18 cellular contexts compared by ENCODE assay signal in the genomic region with DNA sequence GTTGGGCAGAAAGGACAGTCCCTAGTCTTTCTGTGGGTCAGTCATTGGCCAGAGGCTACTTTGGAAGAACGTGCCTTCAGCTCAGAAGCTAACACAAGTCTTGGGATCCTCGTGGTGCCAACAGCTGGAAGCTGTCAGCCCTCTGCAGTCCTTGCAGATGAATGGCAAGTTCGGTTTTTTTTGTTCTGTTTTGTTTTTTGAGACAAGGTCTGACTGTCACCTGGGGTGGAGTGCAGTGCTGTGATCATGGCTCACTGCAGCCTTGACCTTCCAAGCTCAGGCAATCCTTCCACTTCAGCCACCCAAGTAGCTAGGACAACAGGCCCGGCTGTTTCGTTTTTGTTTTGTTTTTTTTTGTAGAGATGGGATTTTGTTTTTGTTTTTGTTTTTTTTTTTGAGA.
DNase-seq lines count a peak whose midpoint lies in the region; TF ChIP-seq lines count a peak whose summit lies in the region.
"Had no signal": no experiment of that assay in that cellular context is flagged by ENCODE, and none has a peak within 500 bp of the region (broad histone marks: within the 10 kb centered on the region; RNA-seq: fewer than 3 reads in every experiment).

No MANE protein-coding gene starts in this region.

- no peak overlapping the region for H4K5ac ChIP-seq in H9 (ENCODE audit: insufficient read length, low read depth, low read length)

- no peak overlapping the region for H3K56ac ChIP-seq in H9 (ENCODE audit: insufficient read length, low read depth, low read length)

- H3K27ac ChIP-seq in H9 (ENCODE audit: insufficient read length, low read depth, low read length), result no peak overlapping the region
- H3K27ac ChIP-seq in adrenal gland, result no peak overlapping the region
- H3K27ac ChIP-seq in trophoblast cell (ENCODE audit: low read depth, low read length), result no peak overlapping the region
- H3K27ac ChIP-seq: BLaER1 had no signal

- no peak overlapping the region for H3K14ac ChIP-seq in H9 (ENCODE audit: insufficient read depth, low read length)
- no peak overlapping the region for H3K14ac ChIP-seq in trophoblast cell (ENCODE audit: low read length)

- no peak overlapping the region for H3K9ac ChIP-seq in H9 (ENCODE audit: extremely low read depth, insufficient read length, low read length)
- no peak overlapping the region for H3K9ac ChIP-seq in trophoblast cell (ENCODE audit: low read length)
- H3K9ac ChIP-seq: BLaER1 had no signal

- H2AK5ac ChIP-seq in H9 (ENCODE audit: insufficient read length, low read length), result no peak overlapping the region
- H2AK5ac ChIP-seq in trophoblast cell (ENCODE audit: low read length), result no peak overlapping the region

- H3K4me3 ChIP-seq in adrenal gland, result no peak overlapping the region
- no peak overlapping the region for H3K4me3 ChIP-seq in trophoblast cell (ENCODE audit: low read depth, low read length)
- H3K4me3 ChIP-seq: BLaER1, GM23338 had no signal

- H4K20me1 ChIP-seq in H9 (ENCODE audit: control insufficient read depth, insufficient read depth, insufficient read length), result no peaks in the 10 kb centered on the region

- no peaks in the 10 kb centered on the region; the same call in 1 of the 2 replicates for H3K27me3 Mint-ChIP-seq in H9 (ENCODE audit: low read depth)
- H3K27me3 Mint-ChIP-seq in dendritic cell treated with granulocyte-macrophage colony-stimulating factor and Interleukin-4, amounts not matched to agents 40 ng/mL and 50 ng/mL, for 4 days, result peaks cover 2% of the 10 kb centered on the region
- H3K27me3 Mint-ChIP-seq: CD4-positive, alpha-beta memory T cell had no signal

- H3K9me3 Mint-ChIP-seq in H9, result no peaks in the 10 kb centered on the region
- no peaks in the 10 kb centered on the region for H3K9me3 Mint-ChIP-seq in dendritic cell treated with granulocyte-macrophage colony-stimulating factor and Interleukin-4, amounts not matched to agents 40 ng/mL and 50 ng/mL, for 4 days
- H3K9me3 Mint-ChIP-seq: CD4-positive, alpha-beta memory T cell; GM23338; HFFc6 had no signal

- no peak overlapping the region for H3K18ac ChIP-seq in H9 (ENCODE audit: insufficient read length, low read depth, low read length)
- no peak overlapping the region for H3K18ac ChIP-seq in trophoblast cell (ENCODE audit: low read length)

- no peak overlapping the region for H2BK120ac ChIP-seq in H9 (ENCODE audit: low read depth, low read length, poor library complexity, severe bottlenecking)
- no peak overlapping the region for H2BK120ac ChIP-seq in trophoblast cell (ENCODE audit: insufficient read depth, low read length, poor library complexity)

- H2BK12ac ChIP-seq in H9 (ENCODE audit: insufficient read length, low read depth, low read length), result no peak overlapping the region
- H2BK12ac ChIP-seq in trophoblast cell (ENCODE audit: low read length), result no peak overlapping the region

- intact Hi-C loops in adrenal gland (cut with DNase I), result no loop called here
- intact Hi-C loops in dendritic cell treated with granulocyte-macrophage colony-stimulating factor and Interleukin-4, amounts not matched to agents 40 ng/mL and 50 ng/mL, for 4 days (cut with micrococcal nuclease), result loop anchor here (5.0 kb wide), 1 partner anchor 36 kb away; no protein-coding TSS in a partner anchor

- no CpG with 5 or more reads among the region's 5 CpGs for WGBS in H9 (ENCODE audit: extremely low coverage, insufficient read length, low lambda C conversion rate)
- WGBS in adrenal gland, 4 donors, result 38 to 42% (median 41%) methylated on average over 4 to 5 of the region's 5 CpGs
- no CpG with 5 or more reads among the region's 5 CpGs for WGBS in trophoblast cell (ENCODE audit: extremely low coverage, insufficient coverage, insufficient read length)

- peaks cover 9 to 23% (median 15%) of the 10 kb centered on the region in 3 experiments; a peak in 6 of 7 replicates for H3K36me3 Mint-ChIP-seq in H9 (ENCODE audit: insufficient read depth in 1 of 3, low read depth in 3 of 3)
- peaks cover 29% of the 10 kb centered on the region for H3K36me3 Mint-ChIP-seq in dendritic cell treated with granulocyte-macrophage colony-stimulating factor and Interleukin-4, amounts not matched to agents 40 ng/mL and 50 ng/mL, for 4 days (ENCODE audit: low read depth)

- H3K4me1 ChIP-seq in H9 (ENCODE audit: insufficient read depth, low read length) (no peaks in the 10 kb centered on the region), adrenal gland (replicated peaks in 1 of 2) (peaks cover 13 to 16% of the 10 kb centered on the region in 2 donors), trophoblast cell (ENCODE audit: control insufficient read depth in 1 of 2, insufficient read depth in 2 of 2, low read length in 2 of 2) (peaks cover 16 to 23% of the 10 kb centered on the region in 2 experiments)

- H2AFZ ChIP-seq in H9 (ENCODE audit: low read length) (no peak overlapping the region), trophoblast cell (ENCODE audit: insufficient read depth, low read length, poor library complexity) (no peak overlapping the region)
- H2AFZ ChIP-seq: GM23338 had no signal

- no peaks in the 10 kb centered on the region for H3K9me3 ChIP-seq in H9 (ENCODE audit: control insufficient read depth, low read depth, low read length)
- no peaks in the 10 kb centered on the region for H3K9me3 ChIP-seq in adrenal gland (replicated peaks in 1 of 3)
- no peaks in the 10 kb centered on the region for H3K9me3 ChIP-seq in trophoblast cell (ENCODE audit: insufficient read depth, low read depth, low read length)
- H3K9me3 ChIP-seq: BLaER1 had no signal

- H3K23ac ChIP-seq in H9 (ENCODE audit: insufficient read length, low read depth, low read length) (no peak overlapping the region), trophoblast cell (ENCODE audit: low read length) (no peak overlapping the region)

- peaks cover 22 to 28% of the 10 kb centered on the region in 2 experiments for H3K4me1 Mint-ChIP-seq in H9
- peaks cover 12% of the 10 kb centered on the region for H3K4me1 Mint-ChIP-seq in dendritic cell treated with granulocyte-macrophage colony-stimulating factor and Interleukin-4, amounts not matched to agents 40 ng/mL and 50 ng/mL, for 4 days (ENCODE audit: low read depth)

- DNase-seq in H9 (no peak), adrenal gland (peak in 6 of 7 donors; percentile 32 to 67 (median 55)), trophoblast cell (no peak), NCI-H1436 treated with DMSO at 0.1 percent for 48 hours (lab: John Stamatoyannopoulos, UW) (no peak), SK-N-DZ (ENCODE audit: low spot score) (no peak)
- DNase-seq in activated CD4-positive, alpha-beta T cell treated with anti-CD3 and anti-CD28 coated beads for 1 hour, result no peak
- no peak for DNase-seq in stimulated activated CD4-positive, alpha-beta T cell treated with anti-CD3 and anti-CD28 coated beads, Interleukin-4, amount 100 ng/mL, for 1 hour
- DNase-seq: ACHN; CD4-positive, alpha-beta memory T cell; DMS153; DMS79; GDM1; HFFc6; KG1 had no signal

- H2BK20ac ChIP-seq in H9 (ENCODE audit: low read depth, low read length, poor library complexity, severe bottlenecking), result no peak overlapping the region

- no peak overlapping the region for H4K12ac ChIP-seq in trophoblast cell (ENCODE audit: low read depth, low read length)

- TF ChIP-seq POLR2A in adrenal gland (IDR thresholded peaks at IDR 0.05), result peak in 1 of 2 donors; percentile 17

- H4K8ac ChIP-seq in H9 (replicated peaks; ENCODE audit: insufficient read length, low read depth, low read length), result no peak overlapping the region
- no peak overlapping the region for H4K8ac ChIP-seq in trophoblast cell (ENCODE audit: low read depth, low read length)

- H3K27ac Mint-ChIP-seq in H9, result peak overlapping the region in 2 of 3 experiments; percentile 41 to 49; a peak in 1 of 7 replicates
- peak overlapping the region; percentile 37 for H3K27ac Mint-ChIP-seq in dendritic cell treated with granulocyte-macrophage colony-stimulating factor and Interleukin-4, amounts not matched to agents 40 ng/mL and 50 ng/mL, for 4 days
- H3K27ac Mint-ChIP-seq: GM23338, HFFc6 had no signal

- H2BK15ac ChIP-seq in H9 (ENCODE audit: low read depth, low read length), result no peak overlapping the region

- H3K79me2 ChIP-seq in H9 (ENCODE audit: insufficient read depth, low read length) (peaks cover 11% of the 10 kb centered on the region; the same call in 1 of the 2 replicates), trophoblast cell (ENCODE audit: control insufficient read depth, insufficient read depth, low read length, poor library complexity) (peaks cover 34% of the 10 kb centered on the region)

- H3K4me2 ChIP-seq in H9 (ENCODE audit: insufficient read depth, insufficient read length, low read length) (no peak overlapping the region), trophoblast cell (ENCODE audit: low read length) (peak overlapping the region; percentile 54)
- H3K4me2 ChIP-seq: BLaER1 had no signal

- peaks cover 8% of the 10 kb centered on the region for H3K23me2 ChIP-seq in H9 (ENCODE audit: insufficient read length, low read depth, low read length, poor library complexity, severe bottlenecking)

- TF ChIP-seq CTCF in H9 (conservative IDR thresholded peaks at IDR 0.05) (no peak), adrenal gland (IDR thresholded peaks at IDR 0.05) (no peak)

- no peak overlapping the region for H3K4ac ChIP-seq in H9 (ENCODE audit: low read depth, low read length)
- H3K4ac ChIP-seq in trophoblast cell (ENCODE audit: low read depth, low read length), result peak overlapping the region; percentile 64

- no peak overlapping the region for H4K91ac ChIP-seq in H9 (ENCODE audit: insufficient read length, low read depth, low read length)
- H4K91ac ChIP-seq in trophoblast cell (ENCODE audit: low read depth, low read length), result no peak overlapping the region

- no peak overlapping the region; a peak in 1 of 5 replicates for H3K4me3 Mint-ChIP-seq in H9
- no peak overlapping the region for H3K4me3 Mint-ChIP-seq in dendritic cell treated with granulocyte-macrophage colony-stimulating factor and Interleukin-4, amounts not matched to agents 40 ng/mL and 50 ng/mL, for 4 days
- H3K4me3 Mint-ChIP-seq: CD14-positive monocyte, GM23338, HFFc6 had no signal

- H3K79me1 ChIP-seq in H9 (ENCODE audit: insufficient read depth, low read depth, low read length, poor library complexity, severe bottlenecking), result peaks cover 14% of the 10 kb centered on the region
- peaks cover 13% of the 10 kb centered on the region for H3K79me1 ChIP-seq in trophoblast cell (ENCODE audit: low read length)

- H3K36me3 ChIP-seq in adrenal gland (replicated peaks in 1 of 2) (no peaks in the 10 kb centered on the region), trophoblast cell (ENCODE audit: control insufficient read depth in 1 of 2, insufficient read depth in 2 of 2, low read length in 2 of 2) (peaks cover 6% of the 10 kb centered on the region in 2 experiments)
- H3K36me3 ChIP-seq: BLaER1 had no signal

- H2BK5ac ChIP-seq in H9 (ENCODE audit: insufficient read length, low read length), result no peak overlapping the region
- H2BK5ac ChIP-seq in trophoblast cell (ENCODE audit: low read depth, low read length, poor library complexity), result no peak overlapping the region

- H3T11ph ChIP-seq in H9 (ENCODE audit: low read length), result no peak overlapping the region

- H3K27me3 ChIP-seq in H9 (ENCODE audit: insufficient read depth, low read length) (no peaks in the 10 kb centered on the region), adrenal gland (no peaks in the 10 kb centered on the region), trophoblast cell (ENCODE audit: insufficient read depth, low read length) (no peaks in the 10 kb centered on the region)

Comparison
In these comparisons a context has a peak if more than half of its experiments do, and no peak if none do; other contexts are left out.
1. DNase-seq: peak in adrenal gland (6 of 7); none in H9 (single experiment), trophoblast cell (0 of 2), NCI-H1436 treated with DMSO at 0.1 percent for 48 hours (single experiment), SK-N-DZ (single experiment), activated CD4-positive, alpha-beta T cell treated with anti-CD3 and anti-CD28 coated beads for 1 hour (single experiment) and stimulated activated CD4-positive, alpha-beta T cell treated with anti-CD3 and anti-CD28 coated beads, Interleukin-4, amount 100 ng/mL, for 1 hour (single experiment).